Comparison of ENCODE assay signal across 13 cellular contexts in the genomic region with DNA sequence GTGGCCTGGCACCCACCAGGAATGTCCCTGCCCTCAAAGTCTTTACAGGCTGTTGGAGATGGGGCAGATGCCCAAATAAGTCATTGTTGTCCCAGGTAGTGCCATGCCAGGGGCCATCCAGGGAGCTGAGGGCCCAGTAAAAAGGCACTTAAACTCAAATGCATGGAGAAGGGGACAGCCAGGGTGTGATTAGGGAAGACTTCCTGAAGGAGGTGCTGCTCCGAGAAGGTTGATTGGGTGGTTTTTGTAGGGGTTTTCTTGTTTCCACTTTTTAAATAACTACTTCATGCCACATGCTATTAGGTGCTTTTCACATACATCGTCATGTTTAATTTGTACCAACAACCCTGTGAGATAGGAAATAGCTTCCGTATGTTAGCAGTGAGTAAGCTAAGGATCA.
DNase-seq lines count a peak whose midpoint lies in the region; ATAC-seq, FAIRE-seq and TF ChIP-seq lines count a peak whose summit lies in the region.
"Had no signal": no experiment of that assay in that cellular context is flagged by ENCODE, and none has a peak within 500 bp of the region (broad histone marks: within the 10 kb centered on the region; RNA-seq: fewer than 3 reads in every experiment).

No MANE protein-coding gene starts in this region.

- peak overlapping the region in 10 of 11 experiments; percentile 39 to 82 (median 74); a peak in 19 of 22 replicates for H3K9ac ChIP-seq in BLaER1 treated with 17β-estradiol and CSF1 and Interleukin-3, amounts not matched to agents 10 nM and 100 nM
- no peak overlapping the region for H3K9ac ChIP-seq in mesendoderm (ENCODE audit: low read length)

- H4K8ac ChIP-seq in mesendoderm (ENCODE audit: low read depth, low read length) = no peak overlapping the region

- H3K56ac ChIP-seq in mesendoderm (ENCODE audit: low read length) = peak overlapping the region; percentile 34

- peaks cover 8 to 44% (median 24%) of the 10 kb centered on the region in 11 experiments; a peak in 15 of 22 replicates for H4K20me1 ChIP-seq in BLaER1 treated with 17β-estradiol and CSF1 and Interleukin-3, amounts not matched to agents 10 nM and 100 nM

- H2BK5ac ChIP-seq in mesendoderm (ENCODE audit: low read length) = no peak overlapping the region

- no peaks in the 10 kb centered on the region for H3K9me3 Mint-ChIP-seq in activated naive CD8-positive, alpha-beta T cell treated with anti-CD3 and anti-CD28 coated beads, Interleukin-2, amount 50 U/mL, for 24 hours
- H3K9me3 Mint-ChIP-seq: activated naive CD4-positive, alpha-beta T cell treated with anti-CD3 and anti-CD28 coated beads, Interleukin-2, amount 50 U/mL, for 24 hours; T-cell had no signal

- peaks cover 2% of the 10 kb centered on the region for H3K36me3 Mint-ChIP-seq in activated naive CD8-positive, alpha-beta T cell treated with anti-CD3 and anti-CD28 coated beads, Interleukin-2, amount 50 U/mL, for 24 hours (ENCODE audit: low read depth)
- H3K36me3 Mint-ChIP-seq: activated naive CD4-positive, alpha-beta T cell treated with anti-CD3 and anti-CD28 coated beads, Interleukin-2, amount 50 U/mL, for 24 hours; T-cell had no signal

- H3K18ac ChIP-seq in mesendoderm (ENCODE audit: low read length) = no peak overlapping the region

- H3K27me3 ChIP-seq in BLaER1 treated with 17β-estradiol and CSF1 and Interleukin-3, amounts not matched to agents 10 nM and 100 nM = no peaks in the 10 kb centered on the region
- no peaks in the 10 kb centered on the region for H3K27me3 ChIP-seq in mesendoderm (ENCODE audit: insufficient read depth, low read length, poor library complexity)

- peak overlapping the region; percentile 81 to 100 (median 97) for H3K4me2 ChIP-seq in BLaER1 treated with 17β-estradiol and CSF1 and Interleukin-3, amounts not matched to agents 10 nM and 100 nM
- H3K4me2 ChIP-seq in mesendoderm (ENCODE audit: low read length) = no peak overlapping the region

- no peaks in the 10 kb centered on the region for H3K9me3 ChIP-seq in BLaER1 treated with 17β-estradiol and CSF1 and Interleukin-3, amounts not matched to agents 10 nM and 100 nM (replicated peaks in 1 of 11)
- H3K9me3 ChIP-seq: mucosa of descending colon had no signal

- DNase-seq in GM12892 (ENCODE audit: insufficient read length) (no peak), mesendoderm (no peak), NCI-H345 (lab: John Stamatoyannopoulos, UW) (no peak), NCI-H187 (lab: John Stamatoyannopoulos, UW) (no peak), GM19240 (ENCODE audit: insufficient read length, low spot score) (no peak), SW 1271 (lab: John Stamatoyannopoulos, UW) (no peak)
- DNase-seq in activated naive CD8-positive, alpha-beta T cell treated with anti-CD3 and anti-CD28 coated beads, Interleukin-2, amount 50 U/mL, for 24 hours = no peak
- DNase-seq: mucosa of descending colon, NCI-H1092, T-cell had no signal

- H2BK15ac ChIP-seq in mesendoderm (replicated peaks; ENCODE audit: low read depth) = no peak overlapping the region

- WGBS in mesendoderm (ENCODE audit: extremely low coverage, insufficient coverage, low lambda C conversion rate) = no CpG with 5 or more reads among the region's 3 CpGs

- peak; percentile 70 for FAIRE-seq in GM12892 (lab: Jason Lieb, UNC)
- FAIRE-seq: urothelium cell line had no signal

- no peaks in the 10 kb centered on the region for H3K79me1 ChIP-seq in mesendoderm (ENCODE audit: low read length)

- H3K79me2 ChIP-seq in mesendoderm (ENCODE audit: control insufficient read depth, insufficient read depth, low read length) = no peaks in the 10 kb centered on the region

- no peak overlapping the region for H3K4ac ChIP-seq in mesendoderm (ENCODE audit: low read depth, low read length)

- no peak overlapping the region for H2AK5ac ChIP-seq in mesendoderm (ENCODE audit: low read length)

- no peak overlapping the region for H4K5ac ChIP-seq in mesendoderm (ENCODE audit: low read length)

- H3K4me3 Mint-ChIP-seq in activated naive CD8-positive, alpha-beta T cell treated with anti-CD3 and anti-CD28 coated beads, Interleukin-2, amount 50 U/mL, for 24 hours = no peak overlapping the region
- H3K4me3 Mint-ChIP-seq: activated naive CD4-positive, alpha-beta T cell treated with anti-CD3 and anti-CD28 coated beads, Interleukin-2, amount 50 U/mL, for 24 hours had no signal

- no peak for ATAC-seq in activated naive CD8-positive, alpha-beta T cell treated with anti-CD3 and anti-CD28 coated beads, Interleukin-2, amount 50 U/mL, for 24 hours
- ATAC-seq: mucosa of descending colon, T-cell had no signal

- no peak for TF ChIP-seq POLR2A in GM12892 (IDR thresholded peaks at IDR 0.05; ENCODE audit: low read depth, low read length)

- H3K36me3 ChIP-seq in BLaER1 treated with 17β-estradiol and CSF1 and Interleukin-3, amounts not matched to agents 10 nM and 100 nM = 0 out of 22 replicates have a peak, but pooled peaks cover 0 to 4% (median 0%) of the 10 kb centered on the region in 11 experiments
- H3K36me3 ChIP-seq in mesendoderm (ENCODE audit: control insufficient read depth, insufficient read depth, low read length) = no peaks in the 10 kb centered on the region

- H2BK120ac ChIP-seq in mesendoderm (ENCODE audit: low read depth, low read length) = no peak overlapping the region

- peak overlapping the region in 9 of 10 experiments; percentile 27 to 67 (median 56); a peak in 13 of 20 replicates for H3K4me3 ChIP-seq in BLaER1 treated with 17β-estradiol and CSF1 and Interleukin-3, amounts not matched to agents 10 nM and 100 nM
- no peak overlapping the region for H3K4me3 ChIP-seq in mesendoderm (ENCODE audit: low read length)
- H3K4me3 ChIP-seq: mucosa of descending colon had no signal

- no peaks in the 10 kb centered on the region for H3K27me3 Mint-ChIP-seq in activated naive CD8-positive, alpha-beta T cell treated with anti-CD3 and anti-CD28 coated beads, Interleukin-2, amount 50 U/mL, for 24 hours
- H3K27me3 Mint-ChIP-seq: activated naive CD4-positive, alpha-beta T cell treated with anti-CD3 and anti-CD28 coated beads, Interleukin-2, amount 50 U/mL, for 24 hours; T-cell had no signal

- peak overlapping the region; percentile 68 for H3K27ac Mint-ChIP-seq in activated naive CD8-positive, alpha-beta T cell treated with anti-CD3 and anti-CD28 coated beads, Interleukin-2, amount 50 U/mL, for 24 hours
- H3K27ac Mint-ChIP-seq: activated naive CD4-positive, alpha-beta T cell treated with anti-CD3 and anti-CD28 coated beads, Interleukin-2, amount 50 U/mL, for 24 hours had no signal

- peaks cover 79 to 98% (median 97%) of the 10 kb centered on the region in 10 experiments for H3K4me1 ChIP-seq in BLaER1 treated with 17β-estradiol and CSF1 and Interleukin-3, amounts not matched to agents 10 nM and 100 nM
- H3K4me1 ChIP-seq in mesendoderm (ENCODE audit: control insufficient read depth, low read depth, low read length) = peaks cover 13% of the 10 kb centered on the region

- H3K27ac ChIP-seq in BLaER1 treated with 17β-estradiol and CSF1 and Interleukin-3, amounts not matched to agents 10 nM and 100 nM = peak overlapping the region in 9 of 11 experiments; percentile 70 to 91 (median 85); a peak in 18 of 22 replicates
- no peak overlapping the region for H3K27ac ChIP-seq in mesendoderm (ENCODE audit: low read depth, low read length)

- no peak overlapping the region for H3K23ac ChIP-seq in mesendoderm (ENCODE audit: low read length)

- peaks cover 50% of the 10 kb centered on the region for H3K4me1 Mint-ChIP-seq in activated naive CD8-positive, alpha-beta T cell treated with anti-CD3 and anti-CD28 coated beads, Interleukin-2, amount 50 U/mL, for 24 hours
